ENCODE assay signal across 8 cellular contexts in the genomic region with DNA sequence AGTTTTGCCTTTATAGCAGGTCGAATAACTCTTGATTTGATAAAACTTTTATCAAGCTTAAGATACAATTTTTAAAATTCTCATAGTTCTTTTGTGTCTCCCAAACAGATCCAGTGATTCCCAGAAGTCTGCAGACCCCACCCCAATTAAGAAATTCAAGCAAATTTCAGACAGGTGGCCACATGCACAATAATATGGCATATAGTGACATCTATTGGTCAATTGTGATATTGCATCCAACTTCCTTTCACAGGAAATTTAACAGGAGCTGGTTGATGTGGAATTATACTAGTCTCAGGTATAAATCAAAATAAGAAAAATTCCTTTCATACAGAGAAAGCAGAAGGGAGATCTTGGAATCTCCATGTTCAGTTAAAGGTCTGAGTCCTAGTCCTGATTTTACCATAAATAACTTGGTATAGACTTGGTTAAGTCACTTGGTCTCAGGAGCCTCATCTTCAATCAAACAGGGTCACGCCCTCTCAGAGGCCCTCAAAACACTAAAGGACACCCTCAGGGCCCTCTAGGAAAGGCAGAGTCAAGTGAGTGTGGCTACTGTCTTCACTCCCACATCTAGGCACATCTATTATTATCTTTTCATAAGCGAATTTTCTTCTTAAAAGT. TPM values are rescaled to one million over a fixed set of nuclear protein-coding genes. Genes with fewer than 3 reads are reported as not detected.
DNase-seq lines count a peak whose midpoint lies in the region; ATAC-seq and TF ChIP-seq lines count a peak whose summit lies in the region.

No MANE protein-coding gene starts in this region.

- POLR2A ChIA-PET in SK-N-SH (lab: Yijun Ruan, JAX): no interaction called here

- H3K9me2 ChIP-seq in SK-N-SH: no peaks in the 10 kb centered on the region; the same call in 1 of the 2 replicates

- no peaks in the 10 kb centered on the region for H3K4me1 Mint-ChIP-seq in stimulated activated naive B cell treated with anti-CD40 and anti-IgM and Interleukin-4, amounts not matched to agents 10 μg/mL and 1 μg/mL and 100 μg/mL, for 72 hours

- H3K4me2 ChIP-seq in SK-N-SH: no peak overlapping the region

- H3K4me3 ChIP-seq in SK-N-SH (ENCODE audit: low read depth in 2 of 2, low read length in 1 of 2): no peak overlapping the region

- TF ChIP-seq RAD21 in SK-N-SH (IDR thresholded peaks at IDR 0.05; ENCODE audit: low read length): peak; percentile 81

- H3K9me3 ChIP-seq in SK-N-SH: no peaks in the 10 kb centered on the region

- H3K4me1 ChIP-seq in SK-N-SH (ENCODE audit: control insufficient read depth in 1 of 2, insufficient read depth in 2 of 2, low read depth in 1 of 2, low read length in 1 of 2): no peaks in the 10 kb centered on the region

- no peak overlapping the region for H3K27ac ChIP-seq in SK-N-SH (ENCODE audit: low read depth in 2 of 2, low read length in 1 of 2)

- CTCF ChIA-PET in SK-N-SH (lab: Yijun Ruan, JAX): interaction anchor here (0.6 to 12.0 kb wide), 55 partner anchors 9 to 395 kb away, joined by 3 to 460 read pairs (median 5); partner anchors contain the start of genes DUSP23, FCRL6, IGSF9 and KCNJ10

- H3K27me3 ChIP-seq in SK-N-SH (ENCODE audit: insufficient read depth): peaks cover 8% of the 10 kb centered on the region; the same call in 1 of the 2 replicates

- TF ChIP-seq EP300 in SK-N-SH (IDR thresholded peaks at IDR 0.05; ENCODE audit: borderline replicate concordance in 1 of 2, low read depth in 1 of 2, low read length in 1 of 2): no peak

- peak; percentile 92 for TF ChIP-seq CTCF in SK-N-SH (IDR thresholded peaks at IDR 0.05)

- DNase-seq in COLO829 (ENCODE audit: low spot score): peak; percentile 43
- DNase-seq in HS-5 (ENCODE audit: low read depth): peak; percentile 25
- peak; percentile 33 for DNase-seq in SK-N-SH
- DNase-seq in germinal center (ENCODE audit: low spot score): peak; percentile 32
- DNase-seq in superior temporal gyrus (ENCODE audit: extremely low spot score): peak; percentile 84
- no peak for DNase-seq in stimulated activated naive B cell treated with anti-CD40 and anti-IgM and Interleukin-4, amounts not matched to agents 10 μg/mL and 1 μg/mL and 100 μg/mL, for 72 hours

- H3K9ac ChIP-seq in SK-N-SH: no peak overlapping the region

- H3K36me3 ChIP-seq in SK-N-SH (replicated peaks in 1 of 2; ENCODE audit: control insufficient read depth in 1 of 2, insufficient read depth in 2 of 2, low read length in 1 of 2): no peaks in the 10 kb centered on the region

- no peaks in the 10 kb centered on the region for H3K36me3 Mint-ChIP-seq in stimulated activated naive B cell treated with anti-CD40 and anti-IgM and Interleukin-4, amounts not matched to agents 10 μg/mL and 1 μg/mL and 100 μg/mL, for 72 hours

- peaks cover 5 to 13% of the 10 kb centered on the region in 2 donors for H3K27me3 Mint-ChIP-seq in stimulated activated naive B cell treated with anti-CD40 and anti-IgM and Interleukin-4, amounts not matched to agents 10 μg/mL and 1 μg/mL and 100 μg/mL, for 72 hours

- H3K27ac Mint-ChIP-seq in stimulated activated naive B cell treated with anti-CD40 and anti-IgM and Interleukin-4, amounts not matched to agents 10 μg/mL and 1 μg/mL and 100 μg/mL, for 72 hours: no peak overlapping the region

- no peak overlapping the region for H2AFZ ChIP-seq in SK-N-SH (ENCODE audit: low read depth)

- H3K79me2 ChIP-seq in SK-N-SH (ENCODE audit: insufficient read depth): no peaks in the 10 kb centered on the region

- WGBS in SK-N-SH (ENCODE audit: low lambda C conversion rate): 28% methylated on average over 3 of the region's 3 CpGs

- ATAC-seq in GM21381 (IDR thresholded peaks at IDR 0.05; ENCODE audit: unreplicated experiment) (no peak), HG03139 (IDR thresholded peaks at IDR 0.05; ENCODE audit: unreplicated experiment) (no peak)
- ATAC-seq in stimulated activated naive B cell treated with anti-CD40 and anti-IgM and Interleukin-4, amounts not matched to agents 10 μg/mL and 1 μg/mL and 100 μg/mL, for 72 hours (replicated peaks): no peak

- H3K9me3 Mint-ChIP-seq in stimulated activated naive B cell treated with anti-CD40 and anti-IgM and Interleukin-4, amounts not matched to agents 10 μg/mL and 1 μg/mL and 100 μg/mL, for 72 hours: no peaks in the 10 kb centered on the region

- H3K4me3 Mint-ChIP-seq in stimulated activated naive B cell treated with anti-CD40 and anti-IgM and Interleukin-4, amounts not matched to agents 10 μg/mL and 1 μg/mL and 100 μg/mL, for 72 hours: no peak overlapping the region

- H4K20me1 ChIP-seq in SK-N-SH (ENCODE audit: insufficient read depth): no peaks in the 10 kb centered on the region

- H3F3A ChIP-seq in SK-N-SH (replicated peaks; ENCODE audit: insufficient read depth): peaks cover 5% of the 10 kb centered on the region

TF ChIP-seq in SK-N-SH, 30 proteins besides CTCF, POLR2A, EP300 and RAD21:
- TF ChIP-seq SMC3 (IDR thresholded peaks at IDR 0.05; ENCODE audit: low read depth, low read length): peak; percentile 41
- no peak for TF ChIP-seq ZBTB33 (IDR thresholded peaks at IDR 0.05; ENCODE audit: borderline replicate concordance, low read depth)
- no peak for TF ChIP-seq RFX5 (IDR thresholded peaks at IDR 0.05; ENCODE audit: low read length)
- no peak for TF ChIP-seq POLR2AphosphoS5 (IDR thresholded peaks at IDR 0.05; ENCODE audit: low read depth, low read length)
- no peak for TF ChIP-seq NRF1 (IDR thresholded peaks at IDR 0.05; ENCODE audit: low read depth, low read length)
- no peak for TF ChIP-seq TCF12 (IDR thresholded peaks at IDR 0.05)

RNA-seq across cellular contexts. Expression of gene PIGM, which starts 24.1 kb away (rescaled TPM):
- polyA plus RNA-seq in SK-N-SH (2012; rRNA removed): 4.0 and 5.1 TPM in 2 replicates
- polyA plus RNA-seq in SK-N-SH (2012; cell fraction: cytosol; rRNA removed): 5.5 and 6.0 TPM in 2 replicates
- polyA plus RNA-seq in SK-N-SH (2012; cell fraction: nucleus; rRNA removed): 2.9 and 4.1 TPM in 2 replicates

RNA-seq across cellular contexts. Expression of gene SLAMF9, which starts 53.7 kb away (rescaled TPM):
- 0.12 and 0.19 TPM in 2 replicates for polyA plus RNA-seq in SK-N-SH (2012; rRNA removed)
- polyA plus RNA-seq in SK-N-SH (2012; cell fraction: cytosol; rRNA removed): 0.08 and 0.18 TPM in 2 replicates
- polyA plus RNA-seq in SK-N-SH (2012; cell fraction: nucleus; rRNA removed): 0.08 and 0.18 TPM in 2 replicates
